1 cellular context compared by ENCODE assay signal in the genomic region with DNA sequence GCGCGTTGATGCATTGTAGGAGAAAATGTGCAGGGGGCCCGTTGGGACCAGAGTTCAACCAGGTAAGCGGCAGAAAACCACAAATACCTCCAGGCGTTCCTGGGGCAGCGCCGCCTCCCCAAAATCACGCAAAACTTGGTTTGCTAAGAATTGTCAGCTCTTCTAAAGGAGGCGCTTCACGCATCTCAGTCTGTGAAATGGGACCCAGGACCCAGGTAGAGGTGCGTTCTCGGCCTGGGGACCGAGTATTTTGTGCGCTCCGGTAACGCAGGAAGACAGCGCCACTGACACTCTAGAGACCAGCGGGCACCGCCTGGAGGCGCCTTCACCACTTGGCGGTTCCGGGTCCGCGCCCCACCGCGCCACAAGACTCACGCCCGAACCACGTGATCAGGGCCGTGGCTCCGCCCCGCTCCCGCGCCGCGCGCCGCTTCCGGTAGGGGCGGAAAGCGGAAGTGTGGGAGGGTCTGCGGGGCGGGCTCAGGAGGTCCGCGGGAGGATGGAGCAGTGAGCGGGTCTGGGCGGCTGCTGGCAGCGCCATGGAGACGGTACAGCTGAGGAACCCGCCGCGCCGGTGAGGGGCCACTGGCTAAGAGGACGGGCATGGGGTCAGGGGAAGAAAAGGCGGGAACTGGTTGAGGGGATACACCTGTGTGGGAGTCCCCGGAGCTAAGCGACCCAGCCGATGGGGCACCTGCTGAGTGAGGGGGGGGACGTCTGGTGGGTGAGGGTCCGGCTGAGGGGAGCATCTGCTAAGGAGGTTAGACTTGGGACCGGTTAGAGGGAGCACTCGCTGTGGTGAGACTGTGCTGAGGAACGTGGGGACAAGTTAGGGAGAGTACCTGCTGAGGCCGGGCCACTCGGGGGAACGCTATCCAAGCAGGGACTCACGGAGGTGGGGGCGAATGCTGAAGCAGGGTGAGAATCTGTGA.
TF ChIP-seq lines count a peak whose summit lies in the region.

Gene STK4, plus strand, starts transcription at position 483 of the 932 bp plus-strand sequence. Its CDS starts 57 bp downstream, at position 540.

TF ChIP-seq in HepG2, 621 proteins besides CTCF, POLR2A, EP300 and RAD21 (continued from another document and continues in another):
- TF ChIP-seq, protein P1, sequence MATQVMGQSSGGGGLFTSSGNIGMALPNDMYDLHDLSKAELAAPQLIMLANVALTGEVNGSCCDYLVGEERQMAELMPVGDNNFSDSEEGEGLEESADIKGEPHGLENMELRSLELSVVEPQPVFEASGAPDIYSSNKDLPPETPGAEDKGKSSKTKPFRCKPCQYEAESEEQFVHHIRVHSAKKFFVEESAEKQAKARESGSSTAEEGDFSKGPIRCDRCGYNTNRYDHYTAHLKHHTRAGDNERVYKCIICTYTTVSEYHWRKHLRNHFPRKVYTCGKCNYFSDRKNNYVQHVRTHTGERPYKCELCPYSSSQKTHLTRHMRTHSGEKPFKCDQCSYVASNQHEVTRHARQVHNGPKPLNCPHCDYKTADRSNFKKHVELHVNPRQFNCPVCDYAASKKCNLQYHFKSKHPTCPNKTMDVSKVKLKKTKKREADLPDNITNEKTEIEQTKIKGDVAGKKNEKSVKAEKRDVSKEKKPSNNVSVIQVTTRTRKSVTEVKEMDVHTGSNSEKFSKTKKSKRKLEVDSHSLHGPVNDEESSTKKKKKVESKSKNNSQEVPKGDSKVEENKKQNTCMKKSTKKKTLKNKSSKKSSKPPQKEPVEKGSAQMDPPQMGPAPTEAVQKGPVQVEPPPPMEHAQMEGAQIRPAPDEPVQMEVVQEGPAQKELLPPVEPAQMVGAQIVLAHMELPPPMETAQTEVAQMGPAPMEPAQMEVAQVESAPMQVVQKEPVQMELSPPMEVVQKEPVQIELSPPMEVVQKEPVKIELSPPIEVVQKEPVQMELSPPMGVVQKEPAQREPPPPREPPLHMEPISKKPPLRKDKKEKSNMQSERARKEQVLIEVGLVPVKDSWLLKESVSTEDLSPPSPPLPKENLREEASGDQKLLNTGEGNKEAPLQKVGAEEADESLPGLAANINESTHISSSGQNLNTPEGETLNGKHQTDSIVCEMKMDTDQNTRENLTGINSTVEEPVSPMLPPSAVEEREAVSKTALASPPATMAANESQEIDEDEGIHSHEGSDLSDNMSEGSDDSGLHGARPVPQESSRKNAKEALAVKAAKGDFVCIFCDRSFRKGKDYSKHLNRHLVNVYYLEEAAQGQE (IDR thresholded peaks at IDR 0.05; ENCODE audit: borderline replicate concordance in 1 of 2, low read depth in 1 of 2, low read length in 2 of 2), result peak in 1 of 2 experiments; percentile 50; a peak in 1 of 4 replicates
- TF ChIP-seq CBX1 (IDR thresholded peaks at IDR 0.05; ENCODE audit: low read depth) (peak; percentile 97), THAP11 (CRISPR knock-in tag; IDR thresholded peaks at IDR 0.05) (peak; percentile 93), ZNF570 (CRISPR knock-in tag; IDR thresholded peaks at IDR 0.05; ENCODE audit: borderline replicate concordance) (no peak), ZNF556 (CRISPR knock-in tag; IDR thresholded peaks at IDR 0.05; ENCODE audit: borderline replicate concordance) (peak; percentile 87; the same call in 1 of the 2 replicates), ZNF383 (CRISPR knock-in tag; IDR thresholded peaks at IDR 0.05; ENCODE audit: borderline replicate concordance) (0 out of 2 replicates have a peak, but pooled peaks have one; percentile 48), SIN3A (IDR thresholded peaks at IDR 0.05; ENCODE audit: borderline replicate concordance, low read depth, low read length) (peak; percentile 96), MAZ (IDR thresholded peaks at IDR 0.05; ENCODE audit: borderline replicate concordance, low read depth, low read length) (peak; percentile 79), MAZ (CRISPR knock-in tag; IDR thresholded peaks at IDR 0.05; ENCODE audit: low read depth) (peak; percentile 94), ARNT (IDR thresholded peaks at IDR 0.05) (no peak), FOXM1 (CRISPR knock-in tag; IDR thresholded peaks at IDR 0.05) (no peak), ZNF883 (CRISPR knock-in tag; IDR thresholded peaks at IDR 0.05; ENCODE audit: not compliant biosample characterization) (peak; percentile 99), RARG (CRISPR knock-in tag; IDR thresholded peaks at IDR 0.05; ENCODE audit: low read depth) (peak; percentile 86; the same call in 1 of the 2 replicates), ATF7-NPFF (CRISPR knock-in tag; IDR thresholded peaks at IDR 0.05; ENCODE audit: low read depth) (peak; percentile 96), ZNF652 (CRISPR knock-in tag; IDR thresholded peaks at IDR 0.05; ENCODE audit: borderline replicate concordance, low read depth) (no peak; the same call in 1 of the 2 replicates), HES4 (CRISPR knock-in tag; IDR thresholded peaks at IDR 0.05; ENCODE audit: borderline replicate concordance) (peak; percentile 96), GTF3A (CRISPR knock-in tag; conservative IDR thresholded peaks at IDR 0.05) (peak; percentile 98), ZFP36L2 (CRISPR knock-in tag; IDR thresholded peaks at IDR 0.05) (peak; percentile 97), DR1 (CRISPR knock-in tag; IDR thresholded peaks at IDR 0.05) (peak; percentile 95), ZNF878 (CRISPR knock-in tag; IDR thresholded peaks at IDR 0.05) (peak; percentile 98), SCMH1 (CRISPR knock-in tag; IDR thresholded peaks at IDR 0.05; ENCODE audit: borderline replicate concordance) (no peak), ZNF292 (CRISPR knock-in tag; IDR thresholded peaks at IDR 0.05; ENCODE audit: borderline replicate concordance, low read depth) (peak; percentile 71), AHR (CRISPR knock-in tag; IDR thresholded peaks at IDR 0.05) (peak; percentile 91), ZNF367 (CRISPR knock-in tag; IDR thresholded peaks at IDR 0.05; ENCODE audit: borderline replicate concordance) (peak; percentile 30; the same call in 1 of the 2 replicates), ZKSCAN1 (IDR thresholded peaks at IDR 0.05; ENCODE audit: low read length) (no peak), SYNCRIP (IDR thresholded peaks at IDR 0.05; ENCODE audit: insufficient read depth, low read depth, low read length) (no peak), IRX3 (CRISPR knock-in tag; IDR thresholded peaks at IDR 0.05; ENCODE audit: borderline replicate concordance, low read depth) (peak; percentile 86; the same call in 1 of the 2 replicates), MTERF4 (CRISPR knock-in tag; IDR thresholded peaks at IDR 0.05) (peak; percentile 99), ZNF619 (CRISPR knock-in tag; IDR thresholded peaks at IDR 0.05) (peak; percentile 97; the same call in 1 of the 2 replicates), ZBTB8A (CRISPR knock-in tag; IDR thresholded peaks at IDR 0.05; ENCODE audit: borderline replicate concordance, low read depth) (0 out of 2 replicates have a peak, but pooled peaks have one; percentile 52), ZNF660 (CRISPR knock-in tag; IDR thresholded peaks at IDR 0.05; ENCODE audit: borderline replicate concordance, low read depth) (peak; percentile 25; the same call in 1 of the 2 replicates)
- TF ChIP-seq, protein P2, sequence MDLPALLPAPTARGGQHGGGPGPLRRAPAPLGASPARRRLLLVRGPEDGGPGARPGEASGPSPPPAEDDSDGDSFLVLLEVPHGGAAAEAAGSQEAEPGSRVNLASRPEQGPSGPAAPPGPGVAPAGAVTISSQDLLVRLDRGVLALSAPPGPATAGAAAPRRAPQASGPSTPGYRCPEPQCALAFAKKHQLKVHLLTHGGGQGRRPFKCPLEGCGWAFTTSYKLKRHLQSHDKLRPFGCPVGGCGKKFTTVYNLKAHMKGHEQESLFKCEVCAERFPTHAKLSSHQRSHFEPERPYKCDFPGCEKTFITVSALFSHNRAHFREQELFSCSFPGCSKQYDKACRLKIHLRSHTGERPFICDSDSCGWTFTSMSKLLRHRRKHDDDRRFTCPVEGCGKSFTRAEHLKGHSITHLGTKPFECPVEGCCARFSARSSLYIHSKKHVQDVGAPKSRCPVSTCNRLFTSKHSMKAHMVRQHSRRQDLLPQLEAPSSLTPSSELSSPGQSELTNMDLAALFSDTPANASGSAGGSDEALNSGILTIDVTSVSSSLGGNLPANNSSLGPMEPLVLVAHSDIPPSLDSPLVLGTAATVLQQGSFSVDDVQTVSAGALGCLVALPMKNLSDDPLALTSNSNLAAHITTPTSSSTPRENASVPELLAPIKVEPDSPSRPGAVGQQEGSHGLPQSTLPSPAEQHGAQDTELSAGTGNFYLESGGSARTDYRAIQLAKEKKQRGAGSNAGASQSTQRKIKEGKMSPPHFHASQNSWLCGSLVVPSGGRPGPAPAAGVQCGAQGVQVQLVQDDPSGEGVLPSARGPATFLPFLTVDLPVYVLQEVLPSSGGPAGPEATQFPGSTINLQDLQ (CRISPR knock-in tag; IDR thresholded peaks at IDR 0.05), result peak; percentile 94; the same call in 1 of the 2 replicates
- TF ChIP-seq, protein P3, sequence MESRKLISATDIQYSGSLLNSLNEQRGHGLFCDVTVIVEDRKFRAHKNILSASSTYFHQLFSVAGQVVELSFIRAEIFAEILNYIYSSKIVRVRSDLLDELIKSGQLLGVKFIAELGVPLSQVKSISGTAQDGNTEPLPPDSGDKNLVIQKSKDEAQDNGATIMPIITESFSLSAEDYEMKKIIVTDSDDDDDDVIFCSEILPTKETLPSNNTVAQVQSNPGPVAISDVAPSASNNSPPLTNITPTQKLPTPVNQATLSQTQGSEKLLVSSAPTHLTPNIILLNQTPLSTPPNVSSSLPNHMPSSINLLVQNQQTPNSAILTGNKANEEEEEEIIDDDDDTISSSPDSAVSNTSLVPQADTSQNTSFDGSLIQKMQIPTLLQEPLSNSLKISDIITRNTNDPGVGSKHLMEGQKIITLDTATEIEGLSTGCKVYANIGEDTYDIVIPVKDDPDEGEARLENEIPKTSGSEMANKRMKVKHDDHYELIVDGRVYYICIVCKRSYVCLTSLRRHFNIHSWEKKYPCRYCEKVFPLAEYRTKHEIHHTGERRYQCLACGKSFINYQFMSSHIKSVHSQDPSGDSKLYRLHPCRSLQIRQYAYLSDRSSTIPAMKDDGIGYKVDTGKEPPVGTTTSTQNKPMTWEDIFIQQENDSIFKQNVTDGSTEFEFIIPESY (CRISPR knock-in tag; IDR thresholded peaks at IDR 0.05), result peak; percentile 65; the same call in 1 of the 2 replicates
- TF ChIP-seq, protein P4, sequence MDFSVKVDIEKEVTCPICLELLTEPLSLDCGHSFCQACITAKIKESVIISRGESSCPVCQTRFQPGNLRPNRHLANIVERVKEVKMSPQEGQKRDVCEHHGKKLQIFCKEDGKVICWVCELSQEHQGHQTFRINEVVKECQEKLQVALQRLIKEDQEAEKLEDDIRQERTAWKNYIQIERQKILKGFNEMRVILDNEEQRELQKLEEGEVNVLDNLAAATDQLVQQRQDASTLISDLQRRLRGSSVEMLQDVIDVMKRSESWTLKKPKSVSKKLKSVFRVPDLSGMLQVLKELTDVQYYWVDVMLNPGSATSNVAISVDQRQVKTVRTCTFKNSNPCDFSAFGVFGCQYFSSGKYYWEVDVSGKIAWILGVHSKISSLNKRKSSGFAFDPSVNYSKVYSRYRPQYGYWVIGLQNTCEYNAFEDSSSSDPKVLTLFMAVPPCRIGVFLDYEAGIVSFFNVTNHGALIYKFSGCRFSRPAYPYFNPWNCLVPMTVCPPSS (IDR thresholded peaks at IDR 0.05), result no peak
- TF ChIP-seq, protein P5, sequence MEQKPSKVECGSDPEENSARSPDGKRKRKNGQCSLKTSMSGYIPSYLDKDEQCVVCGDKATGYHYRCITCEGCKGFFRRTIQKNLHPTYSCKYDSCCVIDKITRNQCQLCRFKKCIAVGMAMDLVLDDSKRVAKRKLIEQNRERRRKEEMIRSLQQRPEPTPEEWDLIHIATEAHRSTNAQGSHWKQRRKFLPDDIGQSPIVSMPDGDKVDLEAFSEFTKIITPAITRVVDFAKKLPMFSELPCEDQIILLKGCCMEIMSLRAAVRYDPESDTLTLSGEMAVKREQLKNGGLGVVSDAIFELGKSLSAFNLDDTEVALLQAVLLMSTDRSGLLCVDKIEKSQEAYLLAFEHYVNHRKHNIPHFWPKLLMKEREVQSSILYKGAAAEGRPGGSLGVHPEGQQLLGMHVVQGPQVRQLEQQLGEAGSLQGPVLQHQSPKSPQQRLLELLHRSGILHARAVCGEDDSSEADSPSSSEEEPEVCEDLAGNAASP (CRISPR knock-in tag; IDR thresholded peaks at IDR 0.05; ENCODE audit: borderline replicate concordance), result peak; percentile 70; the same call in 1 of the 2 replicates
